ENCODE assay signal across 8 cellular contexts in genomic region chr5:73902327-73903051, GRCh38.
DNase-seq lines count a peak whose midpoint lies in the region; ATAC-seq lines count a peak whose summit lies in the region.

No MANE protein-coding gene starts in this region.

- peak overlapping the region; percentile 34 for H3K27ac ChIP-seq in epithelial cell of prostate

- DNase-seq in G401 (ENCODE audit: low spot score): peak; percentile 82
- DNase-seq in M059J (ENCODE audit: low read depth): peak; percentile 64
- peak; percentile 69 for DNase-seq in SK-MEL-5 (ENCODE audit: low read depth, low spot score)
- DNase-seq in epithelial cell of prostate (ENCODE audit: low read depth, low spot score): no peak
- peak; percentile 55 for DNase-seq in middle frontal gyrus (ENCODE audit: extremely low spot score, low spot score)
- DNase-seq in COLO668 (lab: John Stamatoyannopoulos, UW; ENCODE audit: unreplicated experiment): no peak

- ATAC-seq in HG03520 (IDR thresholded peaks at IDR 0.05; ENCODE audit: unreplicated experiment) (no peak), HG03432 (IDR thresholded peaks at IDR 0.05; ENCODE audit: unreplicated experiment) (no peak)

- in situ Hi-C loops in G401 (cut with HindIII; ENCODE audit: low sequenced_read_pairs): no loop called here
- in situ Hi-C loops in SK-MEL-5 (cut with HindIII; ENCODE audit: low pct_unique_long_range_greater_than_20kb, low sequenced_read_pairs): no loop called here

Comparison
In these comparisons a context has a peak if more than half of its experiments do, and no peak if none do; other contexts are left out.
1. DNase-seq: peak in G401 (single experiment), M059J (single experiment), SK-MEL-5 (single experiment) and middle frontal gyrus (single experiment); none in epithelial cell of prostate (single experiment) and COLO668 (single experiment).